ENCODE assay signal across 12 cellular contexts in genomic region chr10:3868274-3868669, GRCh38.
DNase-seq lines count a peak whose midpoint lies in the region; ATAC-seq and TF ChIP-seq lines count a peak whose summit lies in the region.
"Had no signal": no experiment of that assay in that cellular context is flagged by ENCODE, and none has a peak within 500 bp of the region (broad histone marks: within the 10 kb centered on the region; RNA-seq: fewer than 3 reads in every experiment).

No MANE protein-coding gene starts in this region.

- DNase-seq in activated naive CD4-positive, alpha-beta T cell treated with anti-CD3 and anti-CD28 coated beads, Interleukin-2, amount 10 ng/mL, durations not matched to agents 7 days and 5 days: no peak
- DNase-seq in RPMI8226 (peak; percentile 30), type B pancreatic cell (ENCODE audit: extremely low spot score, unreplicated experiment) (no peak), vagina (ENCODE audit: extremely low spot score in 2 of 2) (no peak), gastrocnemius medialis (no peak), globus pallidus (ENCODE audit: low spot score) (no peak)
- DNase-seq: activated naive CD4-positive, alpha-beta T cell; SHP77; stimulated activated CD4-positive, alpha-beta T cell treated with anti-CD3 and anti-CD28 coated beads, Interleukin-12 subunit alpha, Interleukin-12 subunit beta, amount 100 ng/mL, for 4 hours had no signal

- CTCF ChIA-PET in activated naive CD4-positive, alpha-beta T cell treated with anti-CD3 and anti-CD28 coated beads, Interleukin-2, amount 10 ng/mL, durations not matched to agents 7 days and 5 days (lab: Charles Lee): no interaction called here

- H3K4me3 ChIP-seq in vagina (no peak overlapping the region), gastrocnemius medialis (no peak overlapping the region)

- TF ChIP-seq CTCF in type B pancreatic cell (conservative IDR thresholded peaks at IDR 0.05): no peak
- TF ChIP-seq CTCF in vagina (IDR thresholded peaks at IDR 0.05): no peak
- no peak for TF ChIP-seq CTCF in gastrocnemius medialis (IDR thresholded peaks at IDR 0.05 in 4 of 5, conservative IDR thresholded peaks at IDR 0.05 in 1 of 5)

- no peaks in the 10 kb centered on the region for H3K4me1 ChIP-seq in vagina
- H3K4me1 ChIP-seq in gastrocnemius medialis: peaks cover 0 to 9% of the 10 kb centered on the region in 2 donors

- TF ChIP-seq POLR2A in vagina (IDR thresholded peaks at IDR 0.05) (no peak), gastrocnemius medialis (IDR thresholded peaks at IDR 0.05) (no peak)

- H3K27ac ChIP-seq in vagina (no peak overlapping the region), gastrocnemius medialis (no peak overlapping the region)
- H3K27ac ChIP-seq: VCaP had no signal

- peak overlapping the region; percentile 15 for H3K27ac Mint-ChIP-seq in activated naive CD4-positive, alpha-beta T cell treated with anti-CD3 and anti-CD28 coated beads, Interleukin-2, amount 50 U/mL, for 24 hours
- H3K27ac Mint-ChIP-seq in activated naive CD4-positive, alpha-beta T cell treated with anti-CD3 and anti-CD28 coated beads, Interleukin-2, amount 10 ng/mL, durations not matched to agents 7 days and 5 days: no peak overlapping the region
- H3K27ac Mint-ChIP-seq in type B pancreatic cell: peak overlapping the region; percentile 8

- intact Hi-C loops in vagina (cut with DNase I): no loop called here
- intact Hi-C loops in gastrocnemius medialis (cut with DNase I; ENCODE audit: low total_unique reads): no loop called here

- peaks cover 65% of the 10 kb centered on the region for H3K4me1 Mint-ChIP-seq in activated naive CD4-positive, alpha-beta T cell treated with anti-CD3 and anti-CD28 coated beads, Interleukin-2, amount 50 U/mL, for 24 hours
- peaks cover 39% of the 10 kb centered on the region for H3K4me1 Mint-ChIP-seq in activated naive CD4-positive, alpha-beta T cell treated with anti-CD3 and anti-CD28 coated beads, Interleukin-2, amount 10 ng/mL, durations not matched to agents 7 days and 5 days
- H3K4me1 Mint-ChIP-seq in type B pancreatic cell (ENCODE audit: unreplicated experiment): peaks cover 5% of the 10 kb centered on the region

- ATAC-seq in HG02678 (IDR thresholded peaks at IDR 0.05; ENCODE audit: unreplicated experiment): peak; percentile 57
- no peak for ATAC-seq in gastrocnemius medialis

- no peak overlapping the region for H3K4me3 Mint-ChIP-seq in activated naive CD4-positive, alpha-beta T cell treated with anti-CD3 and anti-CD28 coated beads, Interleukin-2, amount 50 U/mL, for 24 hours
- no peak overlapping the region for H3K4me3 Mint-ChIP-seq in activated naive CD4-positive, alpha-beta T cell treated with anti-CD3 and anti-CD28 coated beads, Interleukin-2, amount 10 ng/mL, durations not matched to agents 7 days and 5 days
- H3K4me3 Mint-ChIP-seq in type B pancreatic cell: no peak overlapping the region

- no peaks in the 10 kb centered on the region for H3K27me3 ChIP-seq in vagina
- no peaks in the 10 kb centered on the region for H3K27me3 ChIP-seq in gastrocnemius medialis

- no peaks in the 10 kb centered on the region for H3K9me3 ChIP-seq in vagina
- no peaks in the 10 kb centered on the region for H3K9me3 ChIP-seq in gastrocnemius medialis

- no peaks in the 10 kb centered on the region for H3K36me3 ChIP-seq in vagina
- H3K36me3 ChIP-seq in gastrocnemius medialis: no peaks in the 10 kb centered on the region

- in situ Hi-C loops in gastrocnemius medialis (cut with MboI; ENCODE audit: low sequenced_read_pairs in 4 of 4): no loop called here

- no peaks in the 10 kb centered on the region for H3K27me3 Mint-ChIP-seq in activated naive CD4-positive, alpha-beta T cell treated with anti-CD3 and anti-CD28 coated beads, Interleukin-2, amount 50 U/mL, for 24 hours
- H3K27me3 Mint-ChIP-seq in activated naive CD4-positive, alpha-beta T cell treated with anti-CD3 and anti-CD28 coated beads, Interleukin-2, amount 10 ng/mL, durations not matched to agents 7 days and 5 days: no peaks in the 10 kb centered on the region
- no peaks in the 10 kb centered on the region for H3K27me3 Mint-ChIP-seq in type B pancreatic cell

- H3K9me3 Mint-ChIP-seq in activated naive CD4-positive, alpha-beta T cell treated with anti-CD3 and anti-CD28 coated beads, Interleukin-2, amount 50 U/mL, for 24 hours: no peaks in the 10 kb centered on the region
- no peaks in the 10 kb centered on the region for H3K9me3 Mint-ChIP-seq in activated naive CD4-positive, alpha-beta T cell treated with anti-CD3 and anti-CD28 coated beads, Interleukin-2, amount 10 ng/mL, durations not matched to agents 7 days and 5 days
- no peaks in the 10 kb centered on the region for H3K9me3 Mint-ChIP-seq in type B pancreatic cell

- H3K36me3 Mint-ChIP-seq in activated naive CD4-positive, alpha-beta T cell treated with anti-CD3 and anti-CD28 coated beads, Interleukin-2, amount 50 U/mL, for 24 hours: no peaks in the 10 kb centered on the region
- no peaks in the 10 kb centered on the region for H3K36me3 Mint-ChIP-seq in activated naive CD4-positive, alpha-beta T cell treated with anti-CD3 and anti-CD28 coated beads, Interleukin-2, amount 10 ng/mL, durations not matched to agents 7 days and 5 days
- no peaks in the 10 kb centered on the region for H3K36me3 Mint-ChIP-seq in type B pancreatic cell
